8 cellular contexts compared by ENCODE assay signal in genomic region chr2:237072067-237072931, GRCh38. TPM values are rescaled to one million over a fixed set of nuclear protein-coding genes. Genes with fewer than 3 reads are reported as not detected.
DNase-seq lines count a peak whose midpoint lies in the region; ATAC-seq, FAIRE-seq and TF ChIP-seq lines count a peak whose summit lies in the region.

No MANE protein-coding gene starts in this region.

- ATAC-seq in HG02938 (IDR thresholded peaks at IDR 0.05; ENCODE audit: unreplicated experiment): no peak

- WGBS in suprapubic skin: 85% methylated on average over 24 of the region's 24 CpGs

- DNase-seq in AG10803 (ENCODE audit: low read depth): peak; percentile 60
- DNase-seq in GM19239 (ENCODE audit: insufficient read length, low spot score): no peak
- DNase-seq in NCI-H82 treated with DMSO at 0.1 percent for 48 hours (lab: John Stamatoyannopoulos, UW; ENCODE audit: unreplicated experiment): peak; percentile 2
- peak; percentile 50 for DNase-seq in activated T-cell treated with anti-CD3 and anti-CD28 coated beads for 48 hours (ENCODE audit: low read depth)
- DNase-seq in fibroblast of mammary gland (ENCODE audit: low read depth): peak; percentile 73
- DNase-seq in suprapubic skin (ENCODE audit: low spot score in 2 of 2): peak; percentile 84 to 88

- peak; percentile 98 for TF ChIP-seq CTCF in AG10803 (conservative IDR thresholded peaks at IDR 0.05; ENCODE audit: low read length)
- TF ChIP-seq CTCF in fibroblast of mammary gland (conservative IDR thresholded peaks at IDR 0.05; ENCODE audit: control insufficient read depth, insufficient read depth, low read depth, low read length): peak; percentile 99
- TF ChIP-seq CTCF in neutrophil (IDR thresholded peaks at IDR 0.05): peak; percentile 91
- TF ChIP-seq CTCF in suprapubic skin (IDR thresholded peaks at IDR 0.05): peak; percentile 94 to 98

- H3K4me1 ChIP-seq in neutrophil (ENCODE audit: control insufficient read depth in 1 of 2, insufficient read depth in 1 of 2, low read depth in 1 of 2, low read length in 1 of 2) (peaks cover 12 to 13% of the 10 kb centered on the region in 2 experiments), suprapubic skin (no peaks in the 10 kb centered on the region)

- H3K27ac ChIP-seq in neutrophil (no peak overlapping the region), suprapubic skin (no peak overlapping the region)

- H3K36me3 ChIP-seq in neutrophil: no peaks in the 10 kb centered on the region
- no peaks in the 10 kb centered on the region for H3K36me3 ChIP-seq in suprapubic skin

- FAIRE-seq in GM19239 (lab: Jason Lieb, UNC): peak; percentile 87

- H3K9me3 ChIP-seq in neutrophil (no peaks in the 10 kb centered on the region), suprapubic skin (no peaks in the 10 kb centered on the region)

- no peak for TF ChIP-seq EP300 in suprapubic skin (IDR thresholded peaks at IDR 0.05)

- H3K27me3 ChIP-seq in neutrophil: no peaks in the 10 kb centered on the region
- H3K27me3 ChIP-seq in suprapubic skin: no peaks in the 10 kb centered on the region

- H3K4me3 ChIP-seq in AG10803 (ENCODE audit: low read length): no peak overlapping the region
- H3K4me3 ChIP-seq in fibroblast of mammary gland (ENCODE audit: control insufficient read depth, low read depth, low read length): no peak overlapping the region
- no peak overlapping the region for H3K4me3 ChIP-seq in neutrophil (ENCODE audit: low read depth in 1 of 2, low read length in 1 of 2)
- H3K4me3 ChIP-seq in suprapubic skin: no peak overlapping the region

- no peak for TF ChIP-seq POLR2A in suprapubic skin (IDR thresholded peaks at IDR 0.05)

RNA-seq across cellular contexts. Expression of gene COPS8, which starts 13.4 kb away (rescaled TPM):
- 10 to 100 TPM; 59.0 to 88.3 (median 77.7) TPM for total RNA-seq in suprapubic skin
